In genomic region chr17:6507535-6507934, GRCh38 we compare ENCODE assay signal across 1 cellular context.
TF ChIP-seq lines count a peak whose summit lies in the region.

No MANE protein-coding gene starts in this region.

TF ChIP-seq in HCT116, 20 proteins besides CTCF, POLR2A, EP300 and RAD21 (continued from another document):
- TF ChIP-seq ATF3 (IDR thresholded peaks at IDR 0.05), result no peak
